Comparison of ENCODE assay signal across 8 cellular contexts in the genomic region with DNA sequence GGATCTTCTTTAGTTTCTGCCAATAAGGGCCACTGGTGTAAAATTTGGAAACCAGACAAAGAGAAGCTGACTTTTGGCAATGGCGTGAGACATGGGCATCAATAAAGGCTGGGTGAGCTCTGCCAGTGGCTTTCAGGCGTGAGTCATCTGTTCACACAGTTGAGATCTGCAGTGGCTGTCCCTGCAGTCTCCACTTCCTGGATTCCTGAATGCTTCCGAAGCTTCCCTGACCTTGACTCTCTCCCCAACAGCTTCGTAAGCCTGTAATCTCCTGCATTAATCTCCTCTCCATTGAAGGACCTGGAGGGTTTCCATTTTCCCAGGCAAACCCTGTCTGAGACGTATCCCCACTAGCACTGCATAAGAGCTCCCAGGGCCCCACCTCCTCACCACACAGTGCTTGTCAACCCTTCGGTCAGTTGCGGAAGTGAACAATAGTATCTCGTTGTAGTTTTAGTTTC.
DNase-seq lines count a peak whose midpoint lies in the region; TF ChIP-seq lines count a peak whose summit lies in the region.

No MANE protein-coding gene starts in this region.

- TF ChIP-seq EP300 in sigmoid colon (IDR thresholded peaks at IDR 0.05), result no peak

- peak overlapping the region; percentile 58 for H3K4me3 ChIP-seq in NB4 (ENCODE audit: low read depth, low read length)
- H3K4me3 ChIP-seq in astrocyte of the spinal cord (ENCODE audit: low read depth, low read length), result peak overlapping the region; percentile 2
- H3K4me3 ChIP-seq in sigmoid colon, result no peak overlapping the region

- no peaks in the 10 kb centered on the region for H3K4me1 ChIP-seq in sigmoid colon

- peaks cover 0 to 7% (median 2%) of the 10 kb centered on the region in 4 donors for H3K9me3 ChIP-seq in sigmoid colon

- TF ChIP-seq CTCF in NB4 (IDR thresholded peaks at IDR 0.05; ENCODE audit: low read depth, low read length) (no peak), astrocyte of the spinal cord (IDR thresholded peaks at IDR 0.05; ENCODE audit: low read depth, low read length) (no peak), sigmoid colon (IDR thresholded peaks at IDR 0.05) (no peak)

- in situ Hi-C loops in astrocyte of the spinal cord (cut with HindIII; ENCODE audit: low sequenced_read_pairs), result no loop called here

- 44 to 57% methylated on average over 8 of the region's 8 CpGs for WGBS in sigmoid colon, 2 donors

- H3K36me3 ChIP-seq in sigmoid colon, result no peaks in the 10 kb centered on the region

- peak; percentile 69 for DNase-seq in COLO829 (ENCODE audit: low spot score)
- DNase-seq in NB4 (ENCODE audit: low read depth), result peak; percentile 85
- peak; percentile 85 for DNase-seq in astrocyte of the spinal cord (ENCODE audit: low read depth, low spot score)
- DNase-seq in myocyte (ENCODE audit: low read depth), result peak; percentile 93
- no peak for DNase-seq in NCI-H1694 treated with DMSO at 0.1 percent for 48 hours (lab: John Stamatoyannopoulos, UW)
- no peak for DNase-seq in sigmoid colon
- DNase-seq in posterior vena cava (ENCODE audit: low spot score), result no peak
- no peak for DNase-seq in activated naive CD4-positive, alpha-beta T cell (lab: John Stamatoyannopoulos, UW)

- no peaks in the 10 kb centered on the region for H3K27me3 ChIP-seq in sigmoid colon

- no peak overlapping the region for H3K27ac ChIP-seq in sigmoid colon

- intact Hi-C loops in sigmoid colon (cut with DNase I) (no loop called here), posterior vena cava (cut with DNase I) (no loop called here)

- TF ChIP-seq POLR2A in NB4 (IDR thresholded peaks at IDR 0.05; ENCODE audit: extremely low read depth, insufficient read length), result no peak
- no peak for TF ChIP-seq POLR2A in sigmoid colon (IDR thresholded peaks at IDR 0.05)

Comparison
In these comparisons a context has a peak if more than half of its experiments do, and no peak if none do; other contexts are left out.
1. DNase-seq: peak in COLO829 (single experiment), NB4 (single experiment), astrocyte of the spinal cord (single experiment) and myocyte (single experiment); none in NCI-H1694 treated with DMSO at 0.1 percent for 48 hours (single experiment), sigmoid colon (single experiment), posterior vena cava (single experiment) and activated naive CD4-positive, alpha-beta T cell (0 of 4).
2. H3K4me3 ChIP-seq: peak in NB4 (single experiment) and astrocyte of the spinal cord (single experiment); none in sigmoid colon (0 of 4).